13 cellular contexts compared by ENCODE assay signal in genomic region chr10:55449981-55450380, GRCh38.
"Had no signal": no experiment of that assay in that cellular context is flagged by ENCODE, and none has a peak within 500 bp of the region (broad histone marks: within the 10 kb centered on the region; RNA-seq: fewer than 3 reads in every experiment).

No MANE protein-coding gene starts in this region.

- H3K4me3 ChIP-seq: ascending aorta, breast epithelium, thyroid gland had no signal

- DNase-seq: activated CD4-positive, alpha-beta T cell treated with anti-CD3 and anti-CD28 coated beads, Interleukin-2, amount 50 U/mL, for 4 hours; activated naive CD4-positive, alpha-beta T cell treated with anti-CD3 and anti-CD28 coated beads for 36 hours; activated T-cell treated with anti-CD3 and anti-CD28 coated beads for 4 hours; effector memory CD8-positive, alpha-beta T cell; head of caudate nucleus; kidney glomerular epithelial cell; mesenchymal stem cell; natural killer cell; retina; stimulated activated CD4-positive, alpha-beta T cell treated with anti-CD3 and anti-CD28 coated beads, Interleukin-2, amount 100 ng/mL, for 48 hours; thyroid gland had no signal
